ENCODE assay signal across 10 cellular contexts in the genomic region with DNA sequence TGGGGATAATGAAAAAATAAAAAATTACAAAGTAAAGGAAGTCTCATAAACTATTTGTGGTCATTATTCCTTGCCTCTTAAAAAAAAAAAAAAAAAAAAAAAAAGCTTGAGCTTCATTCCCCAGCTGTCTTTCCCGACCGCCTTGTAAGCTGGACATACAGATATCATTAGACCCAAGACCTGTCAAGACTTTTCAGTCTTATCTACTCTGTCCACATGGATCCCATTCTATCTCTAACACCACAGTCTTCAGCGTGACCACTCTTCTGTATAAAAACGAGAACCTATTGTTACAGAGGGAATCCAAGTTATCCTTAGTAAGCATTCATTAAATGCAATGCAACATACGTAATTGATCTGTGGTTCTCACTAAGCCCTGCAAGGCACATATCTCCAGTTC.
"Had no signal": no experiment of that assay in that cellular context is flagged by ENCODE, and none has a peak within 500 bp of the region (broad histone marks: within the 10 kb centered on the region; RNA-seq: fewer than 3 reads in every experiment).

No MANE protein-coding gene starts in this region.

- H3K4me2 ChIP-seq: GM23338 had no signal

- H3K27ac ChIP-seq: HL-60 had no signal

- H3K9me3 Mint-ChIP-seq: GM23338, H9 had no signal

- H3K27ac Mint-ChIP-seq: GM23338, H9, HFFc6, IgD-negative memory B cell had no signal

- FAIRE-seq: H1, H54, HepG2 had no signal

- H3K27me3 Mint-ChIP-seq: IgD-negative memory B cell had no signal

- DNase-seq: H9, HFFc6, KG1 had no signal

- H3K4me3 Mint-ChIP-seq: GM23338, H9, HFFc6, IgD-negative memory B cell had no signal

- ATAC-seq: GM23338, HCT116, HepG2 had no signal

- H3K36me3 Mint-ChIP-seq: IgD-negative memory B cell had no signal

- H2AFZ ChIP-seq: GM23338 had no signal

- H3K4me1 Mint-ChIP-seq: GM23338, H9, IgD-negative memory B cell had no signal

- H3K4me3 ChIP-seq: GM23338 had no signal
